ENCODE assay signal across 10 cellular contexts in the genomic region with DNA sequence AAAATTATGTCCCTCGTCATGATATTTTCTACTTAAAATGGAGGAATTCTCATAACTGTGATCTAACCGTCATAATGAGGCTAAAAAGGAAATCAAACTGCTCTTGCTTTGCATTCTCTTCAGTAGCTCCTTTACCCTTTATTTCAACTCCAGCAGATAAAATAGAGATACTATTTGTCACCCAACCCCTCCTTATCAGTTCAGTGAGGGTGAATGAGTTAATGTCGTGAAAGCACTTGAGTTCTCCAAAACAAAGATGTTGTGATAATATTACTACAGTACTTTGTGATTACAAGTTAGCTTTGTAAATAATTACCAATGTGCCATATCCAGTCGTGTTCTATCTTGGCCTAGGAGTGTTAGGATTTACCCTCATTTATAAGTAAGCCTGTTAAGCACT.
DNase-seq lines count a peak whose midpoint lies in the region; TF ChIP-seq lines count a peak whose summit lies in the region.
"Had no signal": no experiment of that assay in that cellular context is flagged by ENCODE, and none has a peak within 500 bp of the region (broad histone marks: within the 10 kb centered on the region; RNA-seq: fewer than 3 reads in every experiment).

No MANE protein-coding gene starts in this region.

- H3K36me3 ChIP-seq in OCI-LY3 (replicated peaks; ENCODE audit: low read depth, low read length) = no peaks in the 10 kb centered on the region
- H3K36me3 ChIP-seq in A673 (ENCODE audit: insufficient read depth, low read length, poor library complexity, severe bottlenecking) = no peaks in the 10 kb centered on the region
- no peaks in the 10 kb centered on the region for H3K36me3 ChIP-seq in prostate gland
- no peaks in the 10 kb centered on the region for H3K36me3 ChIP-seq in ovary

- H3K9me3 Mint-ChIP-seq in activated CD4-positive, alpha-beta T cell treated with anti-CD3 and anti-CD28 coated beads, Interleukin-2, amount 10 ng/mL, durations not matched to agents 24 days and 14 days = peaks cover 6% of the 10 kb centered on the region
- peaks cover 3% of the 10 kb centered on the region for H3K9me3 Mint-ChIP-seq in progenitor cell of endocrine pancreas (ENCODE audit: low read depth)

- H3K27me3 ChIP-seq in OCI-LY3 (ENCODE audit: low read depth, low read length) (no peaks in the 10 kb centered on the region), dorsolateral prefrontal cortex (no peaks in the 10 kb centered on the region), A673 (replicated peaks; ENCODE audit: insufficient read depth, low read depth, low read length, poor library complexity) (no peaks in the 10 kb centered on the region), prostate gland (replicated peaks; ENCODE audit: insufficient read depth) (no peaks in the 10 kb centered on the region), ovary (no peaks in the 10 kb centered on the region)
- H3K27me3 ChIP-seq: SJSA1 had no signal

- WGBS in prostate gland = 34% methylated on average over 4 of the region's 4 CpGs
- WGBS in ovary, 3 donors = 40 to 48% (median 42%) methylated on average over 4 of the region's 4 CpGs

- H2AFZ ChIP-seq in OCI-LY3 (ENCODE audit: low read depth, low read length) = no peak overlapping the region

- peaks cover 21% of the 10 kb centered on the region for H3K4me1 ChIP-seq in OCI-LY3 (ENCODE audit: low read length)
- peaks cover 8% of the 10 kb centered on the region for H3K4me1 ChIP-seq in A673 (ENCODE audit: insufficient read depth, low read length, poor library complexity, severe bottlenecking)
- H3K4me1 ChIP-seq in prostate gland (replicated peaks) = no peaks in the 10 kb centered on the region
- H3K4me1 ChIP-seq in ovary (ENCODE audit: insufficient read depth) = no peaks in the 10 kb centered on the region

- no TSS peak for BruUV-seq in A673 (replicated peaks; lab: Mats Ljungman, UMichigan)

- peaks cover 21% of the 10 kb centered on the region for H4K20me1 ChIP-seq in OCI-LY3 (ENCODE audit: insufficient read depth, low read length)

- H3K9me3 ChIP-seq in OCI-LY3 (ENCODE audit: insufficient read depth, low read length) (no peaks in the 10 kb centered on the region), A673 (ENCODE audit: low read depth, low read length, poor library complexity, severe bottlenecking) (no peaks in the 10 kb centered on the region), prostate gland (no peaks in the 10 kb centered on the region), ovary (no peaks in the 10 kb centered on the region)
- H3K9me3 ChIP-seq: SJSA1 had no signal

- H3K27ac ChIP-seq in OCI-LY3 (ENCODE audit: low read length) (no peak overlapping the region), dorsolateral prefrontal cortex (peak overlapping the region in 51 of 59 donors; percentile 5 to 91 (median 81)), A673 (ENCODE audit: low read depth, low read length, poor library complexity, severe bottlenecking) (no peak overlapping the region), prostate gland (no peak overlapping the region), ovary (peak overlapping the region in 1 of 2 donors; percentile 76)
- H3K27ac ChIP-seq: SJSA1 had no signal

- peak overlapping the region; percentile 80 for H3K27ac Mint-ChIP-seq in activated CD4-positive, alpha-beta T cell treated with anti-CD3 and anti-CD28 coated beads, Interleukin-2, amount 10 ng/mL, durations not matched to agents 24 days and 14 days
- peak overlapping the region; percentile 87 for H3K27ac Mint-ChIP-seq in progenitor cell of endocrine pancreas

- POLR2A ChIA-PET in A673 (lab: Charles Lee; ENCODE audit: low non-redundant PET) = no interaction called here

- TF ChIP-seq POLR2A in prostate gland (IDR thresholded peaks at IDR 0.05) = no peak
- TF ChIP-seq POLR2A in ovary (IDR thresholded peaks at IDR 0.05) = no peak

- TF ChIP-seq CTCF in OCI-LY3 (IDR thresholded peaks at IDR 0.05; ENCODE audit: low read depth, low read length) (no peak), dorsolateral prefrontal cortex (IDR thresholded peaks at IDR 0.05 in 54 of 56, conservative IDR thresholded peaks at IDR 0.05 in 2 of 56; ENCODE audit: low read depth in 1 of 56, partially characterized antibody in 56 of 56) (no peak), progenitor cell of endocrine pancreas (IDR thresholded peaks at IDR 0.05; ENCODE audit: unreplicated experiment) (no peak), A673 (conservative IDR thresholded peaks at IDR 0.05; ENCODE audit: low read depth, low read length) (no peak), prostate gland (IDR thresholded peaks at IDR 0.05) (no peak), ovary (IDR thresholded peaks at IDR 0.05) (no peak)

- peaks cover 7% of the 10 kb centered on the region for H3K36me3 Mint-ChIP-seq in activated CD4-positive, alpha-beta T cell treated with anti-CD3 and anti-CD28 coated beads, Interleukin-2, amount 10 ng/mL, durations not matched to agents 24 days and 14 days (ENCODE audit: low read depth)
- peaks cover 5% of the 10 kb centered on the region for H3K36me3 Mint-ChIP-seq in progenitor cell of endocrine pancreas (ENCODE audit: insufficient read depth)

- no peak for TF ChIP-seq EP300 in ovary (IDR thresholded peaks at IDR 0.05)

- H3K4me1 Mint-ChIP-seq in activated CD4-positive, alpha-beta T cell treated with anti-CD3 and anti-CD28 coated beads, Interleukin-2, amount 10 ng/mL, durations not matched to agents 24 days and 14 days = peaks cover 21% of the 10 kb centered on the region
- H3K4me1 Mint-ChIP-seq in progenitor cell of endocrine pancreas (ENCODE audit: low read depth) = peaks cover 31% of the 10 kb centered on the region

- peak overlapping the region; percentile 92 for H3K4me2 ChIP-seq in OCI-LY3 (ENCODE audit: low read length)

- H3K9ac ChIP-seq in OCI-LY3 (ENCODE audit: low read length) = no peak overlapping the region

- CTCF ChIA-PET in A673 (lab: Charles Lee) = no interaction called here

- intact Hi-C loops in activated CD4-positive, alpha-beta T cell treated with anti-CD3 and anti-CD28 coated beads, Interleukin-2, amount 10 ng/mL, durations not matched to agents 24 days and 14 days (cut with micrococcal nuclease) = loop anchor here (2.0 to 5.0 kb wide), 2 partner anchors 406 to 914 kb away; a partner anchor contains a TSS
- intact Hi-C loops in dorsolateral prefrontal cortex (cut with DNase I) (loop anchor here (5.0 kb wide), 2 partner anchors 71 to 316 kb away; no protein-coding TSS in a partner anchor), A673 (cut with micrococcal nuclease; ENCODE audit: unreplicated experiment) (no loop called here), prostate gland (cut with DNase I) (loop anchor here (2.0 kb wide), 1 partner anchor 42 kb away; no protein-coding TSS in a partner anchor), ovary (cut with DNase I) (no loop called here)

- peaks cover 12% of the 10 kb centered on the region for H3K27me3 Mint-ChIP-seq in activated CD4-positive, alpha-beta T cell treated with anti-CD3 and anti-CD28 coated beads, Interleukin-2, amount 10 ng/mL, durations not matched to agents 24 days and 14 days
- H3K27me3 Mint-ChIP-seq in progenitor cell of endocrine pancreas = no peaks in the 10 kb centered on the region

- peak; percentile 17 for DNase-seq in activated CD4-positive, alpha-beta T cell treated with anti-CD3 and anti-CD28 coated beads, Interleukin-2, amount 10 ng/mL, durations not matched to agents 24 days and 14 days
- no peak for DNase-seq in activated CD4-positive, alpha-beta T cell treated with anti-CD3 and anti-CD28 coated beads, Interleukin-2, amount 50 U/mL, for 1 hour
- no peak for DNase-seq in dorsolateral prefrontal cortex
- DNase-seq in progenitor cell of endocrine pancreas (ENCODE audit: low spot score, unreplicated experiment) = no peak
- DNase-seq in A673 (ENCODE audit: low spot score) = no peak
- no peak for DNase-seq in prostate gland (ENCODE audit: low spot score)
- no peak for DNase-seq in ovary
- DNase-seq: MV-4-11 had no signal

- H3K4me3 ChIP-seq in OCI-LY3 (ENCODE audit: low read length) (peak overlapping the region; percentile 82), dorsolateral prefrontal cortex (peak overlapping the region; percentile 64 to 100 (median 92)), A673 (ENCODE audit: low read depth, low read length, poor library complexity, severe bottlenecking) (no peak overlapping the region), prostate gland (no peak overlapping the region), ovary (no peak overlapping the region)

- H3K4me3 Mint-ChIP-seq in activated CD4-positive, alpha-beta T cell treated with anti-CD3 and anti-CD28 coated beads, Interleukin-2, amount 10 ng/mL, durations not matched to agents 24 days and 14 days = peak overlapping the region; percentile 92
- peak overlapping the region; percentile 88 for H3K4me3 Mint-ChIP-seq in progenitor cell of endocrine pancreas (ENCODE audit: low read depth)

- H3K79me2 ChIP-seq in OCI-LY3 (ENCODE audit: low read length) = peaks cover 31% of the 10 kb centered on the region

Comparison
In these comparisons a context has a peak if more than half of its experiments do, and no peak if none do; other contexts are left out.
1. H3K27ac ChIP-seq: peak in dorsolateral prefrontal cortex (51 of 59); none in OCI-LY3 (single experiment), A673 (single experiment) and prostate gland (0 of 2).
2. H3K4me3 ChIP-seq: peak in OCI-LY3 (single experiment) and dorsolateral prefrontal cortex (59 of 59); none in A673 (single experiment), prostate gland (0 of 2) and ovary (single experiment).
3. intact Hi-C loops: an anchor here in activated CD4-positive, alpha-beta T cell treated with anti-CD3 and anti-CD28 coated beads, Interleukin-2, amount 10 ng/mL, durations not matched to agents 24 days and 14 days (2.0 to 5.0 kb wide), dorsolateral prefrontal cortex (5.0 kb wide) and prostate gland (2.0 kb wide); none called in A673 and ovary.